Comparison of ENCODE assay signal across 17 cellular contexts in the genomic region with DNA sequence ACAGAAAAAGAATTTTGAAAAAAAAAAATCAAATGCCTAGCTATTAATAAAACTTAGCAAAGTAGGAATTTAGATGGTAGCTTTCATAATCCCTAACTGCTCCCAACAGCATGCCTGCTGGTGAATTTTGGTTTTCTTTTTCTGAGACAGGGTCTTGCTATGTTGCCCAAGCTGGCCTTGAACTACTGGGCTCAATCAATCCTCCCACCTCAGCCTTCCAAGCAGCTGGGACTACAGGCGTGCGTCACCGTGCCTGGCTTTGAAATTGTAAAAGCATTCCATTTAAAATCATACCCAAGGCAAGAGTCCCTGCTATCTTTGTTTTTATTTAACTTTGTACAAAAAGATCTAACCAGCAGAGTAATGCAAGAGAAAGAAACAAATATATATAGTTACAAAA.
"Had no signal": no experiment of that assay in that cellular context is flagged by ENCODE, and none has a peak within 500 bp of the region (broad histone marks: within the 10 kb centered on the region; RNA-seq: fewer than 3 reads in every experiment).

No MANE protein-coding gene starts in this region.

- DNase-seq: dermis blood vessel endothelial cell; dorsolateral prefrontal cortex; effector CD4-positive, alpha-beta T cell; effector memory CD4-positive, alpha-beta T cell; foreskin keratinocyte; heart right ventricle; hippocampal formation; left cardiac atrium; left lung; left ventricle myocardium superior; lower lobe of right lung; mesenchymal stem cell; mucosa of descending colon had no signal

- H3K27me3 ChIP-seq: dorsolateral prefrontal cortex, esophagus muscularis mucosa, foreskin keratinocyte, gastroesophageal sphincter, heart right ventricle, left lung had no signal

- H3K27ac ChIP-seq: coronary artery, esophagus muscularis mucosa, foreskin keratinocyte, gastroesophageal sphincter, heart right ventricle, left lung, lower lobe of right lung had no signal

- H3K4me1 Mint-ChIP-seq: mesothelial cell of epicardium had no signal

- H3K4me3 Mint-ChIP-seq: mesothelial cell of epicardium had no signal

- H3K4me3 ChIP-seq: coronary artery, dorsolateral prefrontal cortex, esophagus muscularis mucosa, gastroesophageal sphincter, heart right ventricle, left lung, lower lobe of right lung, mucosa of descending colon had no signal

- H3K9me3 Mint-ChIP-seq: mesothelial cell of epicardium had no signal

- H3K4me1 ChIP-seq: esophagus muscularis mucosa, foreskin keratinocyte, gastroesophageal sphincter, left lung, lower lobe of right lung had no signal

- H3K9me3 ChIP-seq: esophagus muscularis mucosa, gastroesophageal sphincter, heart right ventricle, left lung, lower lobe of right lung, mucosa of descending colon had no signal

- H3K27ac Mint-ChIP-seq: mesothelial cell of epicardium had no signal
